ENCODE assay signal across 8 cellular contexts in the genomic region with DNA sequence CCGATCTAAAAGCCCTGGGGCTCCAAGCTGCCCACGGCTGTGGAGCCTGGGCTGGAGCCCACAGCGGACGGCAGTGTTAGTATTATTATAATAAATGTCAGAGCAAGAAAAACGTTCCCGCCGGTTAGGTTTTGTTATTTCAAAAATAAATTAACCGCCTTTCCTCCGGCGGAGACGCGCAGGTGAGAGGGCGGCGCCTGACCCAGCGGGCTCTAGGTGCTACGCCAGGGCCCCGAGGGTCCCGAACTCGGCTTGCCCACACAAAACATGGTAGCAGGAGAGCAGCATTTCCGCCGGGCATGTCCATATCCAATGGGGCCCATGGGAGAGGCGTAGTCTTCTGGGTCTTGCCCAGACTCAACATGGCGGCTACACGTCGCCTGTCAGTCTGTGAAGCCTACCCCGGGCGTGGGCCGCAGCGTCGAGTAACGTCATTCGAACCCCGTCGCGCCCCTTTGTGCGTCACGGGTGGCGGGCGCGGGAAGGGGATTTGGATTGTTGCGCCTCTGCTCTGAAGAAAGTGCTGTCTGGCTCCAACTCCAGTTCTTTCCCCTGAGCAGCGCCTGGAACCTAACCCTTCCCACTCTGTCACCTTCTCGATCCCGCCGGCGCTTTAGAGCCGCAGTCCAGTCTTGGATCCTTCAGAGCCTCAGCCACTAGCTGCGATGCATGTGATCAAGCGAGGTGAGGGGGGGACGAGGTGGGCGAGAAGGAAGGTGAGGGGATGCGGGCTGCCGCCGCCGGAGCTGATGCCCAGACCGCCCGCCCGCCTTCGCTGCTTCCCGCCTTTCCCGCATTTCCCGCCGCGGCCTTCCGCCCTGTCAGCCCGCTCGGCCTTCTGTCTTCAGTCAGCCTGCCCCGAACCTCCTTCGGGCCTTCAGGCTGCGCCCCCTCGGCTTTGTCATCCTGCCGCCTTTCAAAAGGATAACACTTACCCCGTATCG. TPM values are rescaled to one million over a fixed set of nuclear protein-coding genes. Genes with fewer than 3 reads are reported as not detected.
DNase-seq lines count a peak whose midpoint lies in the region; ATAC-seq and TF ChIP-seq lines count a peak whose summit lies in the region.

A gene (plus strand): TSS at position 452 of the 944 bp plus-strand sequence. CDS start 214 bp downstream, at position 666.

- H3K4me3 ChIP-seq in H7 (ENCODE audit: insufficient read depth, low read depth, low read length): peak within 1 kb of the TSS; percentile 89
- H3K4me3 ChIP-seq in fibroblast of pulmonary artery (replicated peaks; ENCODE audit: low read depth, low read length): peak within 1 kb of the TSS; percentile 94

- no peaks in the 10 kb centered on the region for H3K27me3 ChIP-seq in H7 (ENCODE audit: control insufficient read depth, insufficient read depth, low read length)

- peaks cover 49 to 52% of the 10 kb centered on the region in 2 donors for H3K4me1 Mint-ChIP-seq in natural killer cell treated with Interleukin-12 subunit alpha and Interleukin-12 subunit beta and Interleukin-15 and Interleukin-18, amount 100 ng/mL, for 72 hours (ENCODE audit: low read depth in 2 of 2)

- no peaks in the 10 kb centered on the region for H3K27me3 Mint-ChIP-seq in natural killer cell treated with Interleukin-12 subunit alpha and Interleukin-12 subunit beta and Interleukin-15 and Interleukin-18, amount 100 ng/mL, for 72 hours

- TF ChIP-seq CTCF in fibroblast of pulmonary artery (IDR thresholded peaks at IDR 0.05; ENCODE audit: low read length, missing control alignments): no peak

- H3K27ac Mint-ChIP-seq in natural killer cell treated with Interleukin-12 subunit alpha and Interleukin-12 subunit beta and Interleukin-15 and Interleukin-18, amount 100 ng/mL, for 72 hours: peak within 1 kb of the TSS; percentile 94 to 98

- DNase-seq in ELF-1 (ENCODE audit: low read depth, low spot score) (peak; percentile 99), H7 (peak; percentile 93), M059J (ENCODE audit: low read depth) (peak; percentile 97), SHP77 (lab: John Stamatoyannopoulos, UW) (peak; percentile 95 to 97), fibroblast of pulmonary artery (ENCODE audit: low read depth) (peak; percentile 98)
- peak; percentile 86 for DNase-seq in activated effector memory CD4-positive, alpha-beta T cell treated with Interleukin-2 at 50 U/mL for 16 hours
- peak; percentile 95 for DNase-seq in natural killer cell treated with Interleukin-12 subunit alpha and Interleukin-12 subunit beta and Interleukin-15 and Interleukin-18, amount 100 ng/mL, for 72 hours (ENCODE audit: low spot score)
- peak; percentile 95 for DNase-seq in stimulated activated naive CD8-positive, alpha-beta T cell treated with anti-CD3 and anti-CD28 coated beads, Interleukin-15, Interleukin-2, amounts not matched to agents 100 U/mL and 50 U/mL, for 24 hours

- H3K9me3 Mint-ChIP-seq in natural killer cell treated with Interleukin-12 subunit alpha and Interleukin-12 subunit beta and Interleukin-15 and Interleukin-18, amount 100 ng/mL, for 72 hours: no peaks in the 10 kb centered on the region

- peaks cover 8% of the 10 kb centered on the region for H3K36me3 Mint-ChIP-seq in natural killer cell treated with Interleukin-12 subunit alpha and Interleukin-12 subunit beta and Interleukin-15 and Interleukin-18, amount 100 ng/mL, for 72 hours

- H3K4me3 Mint-ChIP-seq in natural killer cell treated with Interleukin-12 subunit alpha and Interleukin-12 subunit beta and Interleukin-15 and Interleukin-18, amount 100 ng/mL, for 72 hours: peak within 1 kb of the TSS; percentile 97

- H3K36me3 ChIP-seq in H7 (replicated peaks; ENCODE audit: control insufficient read depth, insufficient read depth, low read length): no peaks in the 10 kb centered on the region; the same call in 1 of the 2 replicates

- ATAC-seq in natural killer cell treated with Interleukin-12 subunit alpha and Interleukin-12 subunit beta and Interleukin-15 and Interleukin-18, amount 100 ng/mL, for 72 hours: peak; percentile 99
- ATAC-seq in stimulated activated naive CD8-positive, alpha-beta T cell treated with anti-CD3 and anti-CD28 coated beads, Interleukin-15, Interleukin-2, amounts not matched to agents 100 U/mL and 50 U/mL, for 24 hours: peak; percentile 98

RNA-seq across cellular contexts. Expression of the gene that starts here (rescaled TPM):
- 147 and 153 TPM in 2 replicates for total RNA-seq in H7 (2014; rRNA removed; shearing (Covaris generic))
- 174 and 250 TPM in 2 replicates for total RNA-seq in M059J (2014; rRNA removed; shearing (Covaris generic))
- total RNA-seq in natural killer cell treated with Interleukin-12 subunit alpha and Interleukin-12 subunit beta and Interleukin-15 and Interleukin-18, amount 100 ng/mL, for 72 hours: 100 to 1,000 TPM; 109 to 181 TPM

Comparison
In these comparisons a context has a peak if more than half of its experiments do, and no peak if none do; other contexts are left out.
1. Peak in every context shown above with its lines: DNase-seq, ATAC-seq and H3K4me3 ChIP-seq.